Comparison of ENCODE assay signal across 27 cellular contexts in the genomic region with DNA sequence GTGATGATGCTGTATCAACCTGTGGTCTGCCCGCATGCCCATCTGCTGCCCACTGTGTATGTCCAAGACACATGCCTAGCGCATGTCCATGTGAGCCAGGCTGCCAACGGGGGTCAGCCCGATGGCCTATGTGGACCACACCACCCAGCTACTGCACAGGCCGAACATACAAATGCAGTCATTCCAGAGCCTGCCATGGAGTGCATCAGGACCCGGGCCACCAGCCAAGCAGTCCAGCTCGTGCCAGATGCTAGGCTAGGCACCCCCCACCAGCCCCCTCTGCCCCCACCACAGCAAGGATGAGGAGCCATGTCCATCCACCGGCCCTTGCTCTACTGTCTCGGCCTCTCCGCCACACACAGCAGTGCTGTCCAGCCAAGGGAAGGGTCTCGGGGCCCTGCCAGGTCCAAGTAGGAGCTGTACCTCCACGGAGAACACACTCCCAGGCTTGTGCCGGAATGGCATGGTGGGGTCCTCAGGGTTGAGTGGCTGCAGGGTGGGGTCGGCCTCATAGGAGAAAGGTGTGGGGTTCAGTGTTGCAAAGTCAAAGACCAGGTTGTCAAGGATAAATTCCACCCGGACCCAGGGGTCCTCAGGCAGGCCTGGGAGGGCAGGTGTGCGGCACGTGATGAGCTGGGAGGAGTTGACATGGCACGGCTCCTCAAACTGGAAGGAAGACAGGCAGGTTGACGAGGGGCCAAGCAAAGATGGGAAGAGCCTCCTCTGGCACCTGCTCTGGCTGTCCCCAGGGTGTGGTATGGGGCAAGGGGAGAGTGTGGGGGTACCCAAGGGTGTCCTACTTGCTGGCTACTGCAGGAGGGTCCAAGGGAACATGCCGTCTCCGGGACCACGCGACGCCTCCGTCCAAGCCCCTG. TPM values are rescaled to one million over a fixed set of nuclear protein-coding genes. Genes with fewer than 3 reads are reported as not detected.
A peak's percentile ranks its signal among the peaks of the same experiment; 100 is the strongest.
DNase-seq lines count a peak whose midpoint lies in the region; ATAC-seq, FAIRE-seq and TF ChIP-seq lines count a peak whose summit lies in the region.
"Had no signal": no experiment of that assay in that cellular context is flagged by ENCODE, and none has a peak within 500 bp of the region (broad histone marks: within the 10 kb centered on the region; RNA-seq: fewer than 3 reads in every experiment).

No MANE protein-coding gene starts in this region.

- no peaks in the 10 kb centered on the region for H3K27me3 Mint-ChIP-seq in activated CD8-positive, alpha-beta T cell treated with anti-CD3 and anti-CD28 coated beads, Interleukin-2, amount 10 ng/mL, durations not matched to agents 7 days and 5 days (ENCODE audit: low read depth)

- DNase-seq in right cardiac atrium = peak in 2 of 3 donors; percentile 49 to 50
- no peak for DNase-seq in right atrium auricular region (ENCODE audit: low spot score)
- peak; percentile 63 for DNase-seq in kidney
- DNase-seq in psoas muscle = peak; percentile 4 to 28
- DNase-seq in activated CD8-positive, alpha-beta T cell treated with anti-CD3 and anti-CD28 coated beads, Interleukin-2, amount 10 ng/mL, durations not matched to agents 7 days and 5 days = no peak
- DNase-seq: activated CD4-positive, alpha-beta T cell treated with anti-CD3 and anti-CD28 coated beads, Interleukin-2, amount 50 U/mL, for 4 hours; activated naive CD4-positive, alpha-beta T cell; activated T-cell treated with anti-CD3 and anti-CD28 coated beads for 4 hours; H9; mesendoderm; natural killer cell; NCI-H187 treated with DMSO at 0.1 percent for 48 hours; NK-92 treated with Interleukin-12 subunit alpha and Interleukin-12 subunit beta, amount 100 ng/mL, for 24 hours; small intestine; stimulated activated CD4-positive, alpha-beta T cell treated with anti-CD3 and anti-CD28 coated beads, Interleukin-4, amount 100 ng/mL, for 4 hours; stomach had no signal

- H3K27me3 ChIP-seq in right cardiac atrium (ENCODE audit: control insufficient read depth, insufficient read depth) = no peaks in the 10 kb centered on the region
- no peaks in the 10 kb centered on the region for H3K27me3 ChIP-seq in right atrium auricular region
- H3K27me3 ChIP-seq in psoas muscle (ENCODE audit: insufficient read depth in 3 of 3, low read length in 2 of 3) = peaks cover 0 to 2% (median 0%) of the 10 kb centered on the region in 3 donors
- H3K27me3 ChIP-seq: stomach, vagina had no signal

- intact Hi-C loops in right cardiac atrium (cut with DNase I) = no loop called here
- intact Hi-C loops in kidney (cut with DNase I) = no loop called here
- intact Hi-C loops in psoas muscle (cut with DNase I) = no loop called here

- 88% methylated on average over 25 of the region's 25 CpGs for WGBS in right cardiac atrium
- 78 to 90% (median 82%) methylated on average over 25 of the region's 25 CpGs for WGBS in psoas muscle, 3 donors

- no peaks in the 10 kb centered on the region for H3K4me1 Mint-ChIP-seq in activated CD8-positive, alpha-beta T cell treated with anti-CD3 and anti-CD28 coated beads, Interleukin-2, amount 10 ng/mL, durations not matched to agents 7 days and 5 days (ENCODE audit: low read depth)
- H3K4me1 Mint-ChIP-seq: H9, natural killer cell, WTC11 had no signal

- H3K9me3 Mint-ChIP-seq in activated CD8-positive, alpha-beta T cell treated with anti-CD3 and anti-CD28 coated beads, Interleukin-2, amount 10 ng/mL, durations not matched to agents 7 days and 5 days (ENCODE audit: insufficient read depth) = no peaks in the 10 kb centered on the region
- H3K9me3 Mint-ChIP-seq: H9, natural killer cell, WTC11 had no signal

- H3K36me3 ChIP-seq in right atrium auricular region (peaks cover 95% of the 10 kb centered on the region), kidney (ENCODE audit: control insufficient read depth in 1 of 2, insufficient read depth in 2 of 2, low read length in 2 of 2) (peaks cover 57 to 85% of the 10 kb centered on the region in 2 donors), psoas muscle (ENCODE audit: insufficient read depth in 1 of 2, low read depth in 1 of 2) (peaks cover 0 to 3% of the 10 kb centered on the region in 2 donors)

- H3K9ac ChIP-seq in kidney (ENCODE audit: low read length in 2 of 2) = no peak overlapping the region

- H3K4me3 Mint-ChIP-seq in activated CD8-positive, alpha-beta T cell treated with anti-CD3 and anti-CD28 coated beads, Interleukin-2, amount 10 ng/mL, durations not matched to agents 7 days and 5 days = no peak overlapping the region
- H3K4me3 Mint-ChIP-seq: natural killer cell, WTC11 had no signal

- H3K36me3 Mint-ChIP-seq in activated CD8-positive, alpha-beta T cell treated with anti-CD3 and anti-CD28 coated beads, Interleukin-2, amount 10 ng/mL, durations not matched to agents 7 days and 5 days (ENCODE audit: low read depth) = no peaks in the 10 kb centered on the region
- H3K36me3 Mint-ChIP-seq: natural killer cell had no signal

- ATAC-seq in right cardiac atrium = no peak
- no peak for ATAC-seq in psoas muscle
- ATAC-seq in GM21515 (IDR thresholded peaks at IDR 0.05; ENCODE audit: unreplicated experiment) = no peak
- ATAC-seq in activated CD8-positive, alpha-beta T cell treated with anti-CD3 and anti-CD28 coated beads, Interleukin-2, amount 10 ng/mL, durations not matched to agents 7 days and 5 days = no peak
- ATAC-seq in HG02973 (IDR thresholded peaks at IDR 0.05; ENCODE audit: unreplicated experiment) = no peak
- ATAC-seq in HG03469 (IDR thresholded peaks at IDR 0.05; ENCODE audit: unreplicated experiment) = no peak
- ATAC-seq: natural killer cell, SK-N-SH treated with all-trans-retinoic acid at 6 μM for 48 hours had no signal

- no peaks in the 10 kb centered on the region for H3K4me1 ChIP-seq in right cardiac atrium (ENCODE audit: control insufficient read depth, insufficient read depth, low read length)
- H3K4me1 ChIP-seq in right atrium auricular region = no peaks in the 10 kb centered on the region
- no peaks in the 10 kb centered on the region for H3K4me1 ChIP-seq in kidney (ENCODE audit: control insufficient read depth in 1 of 2, insufficient read depth in 1 of 2, low read depth in 1 of 2, low read length in 2 of 2)
- H3K4me1 ChIP-seq in psoas muscle = no peaks in the 10 kb centered on the region

- no peak overlapping the region for H3K27ac Mint-ChIP-seq in activated CD8-positive, alpha-beta T cell treated with anti-CD3 and anti-CD28 coated beads, Interleukin-2, amount 10 ng/mL, durations not matched to agents 7 days and 5 days
- H3K27ac Mint-ChIP-seq: natural killer cell, WTC11 had no signal

- H3K27ac ChIP-seq in right cardiac atrium (ENCODE audit: low read length) = no peak overlapping the region
- no peak overlapping the region for H3K27ac ChIP-seq in right atrium auricular region
- H3K27ac ChIP-seq in kidney (ENCODE audit: low read depth in 2 of 2, low read length in 2 of 2) = no peak overlapping the region
- no peak overlapping the region for H3K27ac ChIP-seq in psoas muscle
- H3K27ac ChIP-seq: stomach, vagina had no signal

- H3K9me3 ChIP-seq in right cardiac atrium (ENCODE audit: control insufficient read depth, low read length) = no peaks in the 10 kb centered on the region
- H3K9me3 ChIP-seq in right atrium auricular region = no peaks in the 10 kb centered on the region
- H3K9me3 ChIP-seq in kidney (ENCODE audit: control insufficient read depth in 1 of 2, low read length in 2 of 2) = no peaks in the 10 kb centered on the region
- no peaks in the 10 kb centered on the region for H3K9me3 ChIP-seq in psoas muscle
- H3K9me3 ChIP-seq: stomach, vagina had no signal

- no peak for FAIRE-seq in kidney (lab: Jason Lieb, UNC)
- FAIRE-seq: GM18507, islet of Langerhans, small intestine had no signal

- no peak for TF ChIP-seq CTCF in right atrium auricular region (IDR thresholded peaks at IDR 0.05)
- no peak for TF ChIP-seq CTCF in kidney (IDR thresholded peaks at IDR 0.05; ENCODE audit: borderline replicate concordance, extremely low read depth, insufficient read depth)
- TF ChIP-seq CTCF in psoas muscle (IDR thresholded peaks at IDR 0.05) = no peak

- POLR2A ChIA-PET in activated CD8-positive, alpha-beta T cell treated with anti-CD3 and anti-CD28 coated beads, Interleukin-2, amount 10 ng/mL, durations not matched to agents 7 days and 5 days (lab: Charles Lee) = interaction anchor here (0.9 kb wide), 1 partner anchor 25 kb away, joined by 3 read pairs; the partner anchor contains the start of gene CCDC51

- H3K4me3 ChIP-seq in right cardiac atrium (ENCODE audit: low read length) (no peak overlapping the region), right atrium auricular region (no peak overlapping the region), kidney (ENCODE audit: low read length in 2 of 2) (no peak overlapping the region), psoas muscle (no peak overlapping the region)
- H3K4me3 ChIP-seq: stomach, vagina had no signal

- CTCF ChIA-PET in activated CD8-positive, alpha-beta T cell treated with anti-CD3 and anti-CD28 coated beads, Interleukin-2, amount 10 ng/mL, durations not matched to agents 7 days and 5 days (lab: Charles Lee) = interaction anchor here (1.9 to 7.3 kb wide), 2 partner anchors 19 to 21 kb away, joined by 6 to 47 read pairs; no protein-coding TSS in a partner anchor

RNA-seq across cellular contexts. Expression of gene PLXNB1, which starts 15.3 kb away (rescaled TPM):
- total RNA-seq in right cardiac atrium (10 to 100 TPM; 49.4 to 84.5 (median 55.0) TPM), right atrium auricular region (10 to 100 TPM; 69.4 to 73.0 TPM), kidney (224 TPM), psoas muscle (1 to 10 TPM; 2.5 to 3.9 (median 2.8) TPM)
- polyA plus RNA-seq in right cardiac atrium (52.7 TPM), kidney (ENCODE audit: insufficient read depth, low read depth, low replicate concordance) (101 TPM), psoas muscle (1 to 10 TPM; 2.3 to 6.1 (median 2.5) TPM)
- 1 to 10 TPM in 1 of 2 experiments, under 1 TPM in 1; 0.76 to 1.7 TPM for total RNA-seq in activated CD8-positive, alpha-beta T cell treated with anti-CD3 and anti-CD28 coated beads, Interleukin-2, amount 10 ng/mL, durations not matched to agents 7 days and 5 days

RNA-seq across cellular contexts. Expression of gene CCDC51, which starts 25.3 kb away (rescaled TPM):
- total RNA-seq in right cardiac atrium = 10 to 100 TPM in 3 of 4 donors, 1 to 10 TPM in 1; 8.7 to 11.5 (median 11.1) TPM
- 11.2 TPM for polyA plus RNA-seq in right cardiac atrium
- 1 to 10 TPM; 8.4 to 9.2 TPM for total RNA-seq in right atrium auricular region
- 13.8 TPM for total RNA-seq in kidney
- polyA plus RNA-seq in kidney (ENCODE audit: insufficient read depth, low read depth, low replicate concordance) = 32.8 TPM
- 1 to 10 TPM; 5.3 to 9.5 (median 5.4) TPM for total RNA-seq in psoas muscle
- polyA plus RNA-seq in psoas muscle = 10 to 100 TPM in 2 of 3 donors, 1 to 10 TPM in 1; 7.7 to 19.6 (median 16.5) TPM
- 10 to 100 TPM; 16.3 to 16.5 TPM for total RNA-seq in activated CD8-positive, alpha-beta T cell treated with anti-CD3 and anti-CD28 coated beads, Interleukin-2, amount 10 ng/mL, durations not matched to agents 7 days and 5 days

RNA-seq across cellular contexts. Expression of gene TMA7, which starts 25.4 kb away (rescaled TPM):
- total RNA-seq in right cardiac atrium = 100 to 1,000 TPM; 187 to 270 (median 216) TPM
- 526 TPM for polyA plus RNA-seq in right cardiac atrium
- 100 to 1,000 TPM; 194 to 286 TPM for total RNA-seq in right atrium auricular region
- total RNA-seq in kidney = 195 TPM
- polyA plus RNA-seq in kidney (ENCODE audit: insufficient read depth, low read depth, low replicate concordance) = 631 TPM
- total RNA-seq in psoas muscle = 100 to 1,000 TPM; 156 to 218 (median 185) TPM
- polyA plus RNA-seq in psoas muscle = 100 to 1,000 TPM; 295 to 342 (median 332) TPM
- 100 to 1,000 TPM; 339 to 364 TPM for total RNA-seq in activated CD8-positive, alpha-beta T cell treated with anti-CD3 and anti-CD28 coated beads, Interleukin-2, amount 10 ng/mL, durations not matched to agents 7 days and 5 days

RNA-seq across cellular contexts. Expression of gene ATRIP, which starts 31.9 kb away (rescaled TPM):
- total RNA-seq in right cardiac atrium (1 to 10 TPM; 4.0 to 5.2 (median 4.3) TPM), right atrium auricular region (1 to 10 TPM; 2.0 to 3.1 TPM), kidney (6.7 TPM), psoas muscle (1 to 10 TPM; 4.4 to 5.6 (median 5.2) TPM)
- polyA plus RNA-seq in right cardiac atrium (3.5 TPM), kidney (ENCODE audit: insufficient read depth, low read depth, low replicate concordance) (5.4 TPM), psoas muscle (1 to 10 TPM; 3.7 to 4.5 (median 3.9) TPM)
- total RNA-seq in activated CD8-positive, alpha-beta T cell treated with anti-CD3 and anti-CD28 coated beads, Interleukin-2, amount 10 ng/mL, durations not matched to agents 7 days and 5 days = 10 to 100 TPM; 18.8 to 20.3 TPM

RNA-seq across cellular contexts. Expression of gene FBXW12, which starts 42.6 kb away (rescaled TPM):
- not detected for total RNA-seq in right cardiac atrium
- not detected for polyA plus RNA-seq in right cardiac atrium
- total RNA-seq in right atrium auricular region = not detected
- total RNA-seq in kidney = not detected
- polyA plus RNA-seq in kidney (ENCODE audit: insufficient read depth, low read depth, low replicate concordance) = not detected
- not detected for total RNA-seq in psoas muscle
- under 1 TPM in 1 of 3 donors, not detected in 2; 0.01 TPM for polyA plus RNA-seq in psoas muscle
- not detected for total RNA-seq in activated CD8-positive, alpha-beta T cell treated with anti-CD3 and anti-CD28 coated beads, Interleukin-2, amount 10 ng/mL, durations not matched to agents 7 days and 5 days
- total RNA-seq: fibroblast of villous mesenchyme, HT-29, posterior vena cava, stomach, vagina had no signal
- polyA plus RNA-seq: small intestine, stomach had no signal

Comparison
In these comparisons a context has a peak if more than half of its experiments do, and no peak if none do; other contexts are left out.
1. DNase-seq: peak in right cardiac atrium (2 of 3), kidney (single experiment) and psoas muscle (2 of 2); none in right atrium auricular region (single experiment) and activated CD8-positive, alpha-beta T cell treated with anti-CD3 and anti-CD28 coated beads, Interleukin-2, amount 10 ng/mL, durations not matched to agents 7 days and 5 days (single experiment).
2. RNA of gene PLXNB1, which starts 15.3 kb away (total RNA-seq): 224 TPM in kidney (single experiment), 69.4 to 73.0 TPM in right atrium auricular region and 49.4 to 84.5 TPM in right cardiac atrium; 2.5 to 3.9 TPM in psoas muscle and 0.76 to 1.7 TPM in activated CD8-positive, alpha-beta T cell treated with anti-CD3 and anti-CD28 coated beads, Interleukin-2, amount 10 ng/mL, durations not matched to agents 7 days and 5 days; every median in the first group is over 10 times any median in the second.